In genomic region chr17:17497065-17497844, GRCh38 we compare ENCODE assay signal across 8 cellular contexts. TPM values are rescaled to one million over a fixed set of nuclear protein-coding genes. Genes with fewer than 3 reads are reported as not detected.
DNase-seq lines count a peak whose midpoint lies in the region; ATAC-seq, FAIRE-seq and TF ChIP-seq lines count a peak whose summit lies in the region.

No MANE protein-coding gene starts in this region.

- H3K27me3 Mint-ChIP-seq in astrocyte (ENCODE audit: low read depth, unreplicated experiment) = peaks cover 38% of the 10 kb centered on the region
- H3K27me3 Mint-ChIP-seq in naive B cell = peaks cover 0 to 14% (median 8%) of the 10 kb centered on the region in 3 donors

- H2AFZ ChIP-seq in astrocyte (ENCODE audit: low read depth, low read length) = peak overlapping the region; percentile 20

- ATAC-seq in left cardiac atrium = no peak
- ATAC-seq in naive B cell (ENCODE audit: low read depth in 2 of 2) = no peak
- no peak for ATAC-seq in HG02981 (IDR thresholded peaks at IDR 0.05; ENCODE audit: unreplicated experiment)

- no peak overlapping the region for H3K27ac Mint-ChIP-seq in astrocyte (ENCODE audit: unreplicated experiment)
- peak overlapping the region in 1 of 6 donors; percentile 56 for H3K27ac Mint-ChIP-seq in naive B cell

- H3K4me1 Mint-ChIP-seq in astrocyte (ENCODE audit: low read depth, unreplicated experiment) (peaks cover 3% of the 10 kb centered on the region), naive B cell (peaks cover 6 to 18% (median 14%) of the 10 kb centered on the region in 3 donors)

- peak overlapping the region; percentile 86 for H3K4me3 ChIP-seq in left ventricle myocardium inferior
- H3K4me3 ChIP-seq in astrocyte (ENCODE audit: insufficient read depth, low read depth, low read length) = no peak overlapping the region

- no peak for FAIRE-seq in astrocyte (lab: Jason Lieb, UNC)

- no peaks in the 10 kb centered on the region for H3K27me3 ChIP-seq in left ventricle myocardium inferior (ENCODE audit: low read depth)
- H3K27me3 ChIP-seq in astrocyte (ENCODE audit: insufficient read depth, low read length) = peaks cover 10% of the 10 kb centered on the region

- H3K79me2 ChIP-seq in astrocyte (ENCODE audit: insufficient read depth, low read length) = no peaks in the 10 kb centered on the region

- H3K36me3 ChIP-seq in left ventricle myocardium inferior (peaks cover 3% of the 10 kb centered on the region), astrocyte (ENCODE audit: insufficient read depth, low read length) (no peaks in the 10 kb centered on the region)

- H3K4me3 Mint-ChIP-seq in astrocyte (ENCODE audit: unreplicated experiment) (peak overlapping the region; percentile 60), naive B cell (peak overlapping the region; percentile 35 to 84 (median 66))

- H3K4me2 ChIP-seq in astrocyte (ENCODE audit: low read length) = peak overlapping the region; percentile 99

- DNase-seq in left ventricle myocardium inferior = no peak
- no peak for DNase-seq in left cardiac atrium
- peak; percentile 5 for DNase-seq in astrocyte (ENCODE audit: low read depth)
- no peak for DNase-seq in naive B cell
- DNase-seq in GM10248 (ENCODE audit: extremely low spot score) = no peak
- DNase-seq in stimulated activated CD4-positive, alpha-beta T cell treated with anti-CD3 and anti-CD28 coated beads, Interleukin-2, amount 100 ng/mL, for 24 hours = no peak
- no peak for DNase-seq in NCI-H345 treated with DMSO at 0.1 percent for 48 hours (lab: John Stamatoyannopoulos, UW; ENCODE audit: unreplicated experiment)

- H3K4me1 ChIP-seq in left ventricle myocardium inferior (peaks cover 46% of the 10 kb centered on the region), astrocyte (ENCODE audit: insufficient read depth, low read length) (peaks cover 19% of the 10 kb centered on the region)

- CTCF ChIA-PET in GM10248 (lab: Yijun Ruan, JAX) = interaction anchor here (0.7 to 5.2 kb wide), 62 partner anchors 9 to 608 kb away, joined by 3 to 82 read pairs (median 4); partner anchors contain the start of gene PEMT

- peaks cover 21% of the 10 kb centered on the region for H4K20me1 ChIP-seq in astrocyte (ENCODE audit: insufficient read depth, low read length)

- TF ChIP-seq CTCF in left ventricle myocardium inferior (IDR thresholded peaks at IDR 0.05; ENCODE audit: borderline replicate concordance) = no peak
- no peak for TF ChIP-seq CTCF in astrocyte (IDR thresholded peaks at IDR 0.05; ENCODE audit: insufficient read depth, low read depth, low read length)
- no peak for TF ChIP-seq CTCF in GM10248 (IDR thresholded peaks at IDR 0.05; ENCODE audit: control extremely low read depth, extremely low read depth, low read depth, missing control alignments)

- intact Hi-C loops in left ventricle myocardium inferior (cut with micrococcal nuclease) = loop anchor here (10.0 kb wide), 1 partner anchor 142 kb away; no protein-coding TSS in a partner anchor
- intact Hi-C loops in left cardiac atrium (cut with DNase I) = loop anchor here (1.0 to 5.0 kb wide), 5 partner anchors 50 to 145 kb away; no protein-coding TSS in a partner anchor

- H3K9me3 Mint-ChIP-seq in astrocyte (ENCODE audit: unreplicated experiment) (no peaks in the 10 kb centered on the region), naive B cell (no peaks in the 10 kb centered on the region)

- H3K36me3 Mint-ChIP-seq in astrocyte (ENCODE audit: low read depth, unreplicated experiment) (no peaks in the 10 kb centered on the region), naive B cell (peaks cover 0 to 6% of the 10 kb centered on the region in 2 donors)

- peak overlapping the region; percentile 73 for H3K9ac ChIP-seq in astrocyte (ENCODE audit: low read length)

- peak overlapping the region; percentile 98 for H3K27ac ChIP-seq in left ventricle myocardium inferior (replicated peaks)
- H3K27ac ChIP-seq in astrocyte (ENCODE audit: low read depth, low read length) = no peak overlapping the region

- POLR2A ChIA-PET in GM10248 (lab: Yijun Ruan, JAX) = no interaction called here

- H3K9me3 ChIP-seq in left ventricle myocardium inferior (replicated peaks) (no peaks in the 10 kb centered on the region), astrocyte (ENCODE audit: insufficient read depth, low read depth, low read length) (no peaks in the 10 kb centered on the region)

RNA-seq across cellular contexts. Expression of gene RASD1, which starts 1.1 kb away (rescaled TPM):
- 25.4 TPM for total RNA-seq in left ventricle myocardium inferior
- total RNA-seq in left cardiac atrium = 10 to 100 TPM; 35.3 to 55.1 TPM
- 0.48 and 0.77 TPM in 2 replicates for total RNA-seq in astrocyte
- under 1 TPM in 2 of 6 donors, not detected in 4; 0.21 to 0.27 TPM for polyA plus RNA-seq in naive B cell (ENCODE audit: low read depth in 6 of 6)

RNA-seq across cellular contexts. Expression of gene MED9, which starts 20.5 kb away (rescaled TPM):
- total RNA-seq in left ventricle myocardium inferior = 34.1 TPM
- 10 to 100 TPM; 26.8 to 35.1 TPM for total RNA-seq in left cardiac atrium
- 7.7 and 9.4 TPM in 2 replicates for total RNA-seq in astrocyte
- polyA plus RNA-seq in naive B cell (ENCODE audit: low read depth in 6 of 6) = 10 to 100 TPM; 14.7 to 25.9 (median 18.5) TPM

Comparison
In these comparisons a context has a peak if more than half of its experiments do, and no peak if none do; other contexts are left out.
1. RNA of gene RASD1, which starts 1.1 kb away (total RNA-seq): 35.3 to 55.1 TPM in left cardiac atrium and 25.4 TPM in left ventricle myocardium inferior (single experiment); 0.48 to 0.77 TPM in astrocyte; every median in the first group is over 10 times any median in the second.